Comparison of ENCODE assay signal across 8 cellular contexts in genomic region chr10:113454341-113455061, GRCh38.
DNase-seq lines count a peak whose midpoint lies in the region; ATAC-seq and TF ChIP-seq lines count a peak whose summit lies in the region.

No MANE protein-coding gene starts in this region.

- TF ChIP-seq CTCF in WERI-Rb-1 (IDR thresholded peaks at IDR 0.05; ENCODE audit: low read depth, low read length) (peak; percentile 77), psoas muscle (IDR thresholded peaks at IDR 0.05) (peak; percentile 40)

- intact Hi-C loops in head of caudate nucleus (cut with DNase I) = no loop called here
- intact Hi-C loops in psoas muscle (cut with DNase I) = no loop called here

- H3K36me3 ChIP-seq in WERI-Rb-1 (no peaks in the 10 kb centered on the region), psoas muscle (ENCODE audit: insufficient read depth in 1 of 2, low read depth in 1 of 2) (no peaks in the 10 kb centered on the region)

- DNase-seq in NCI-H2081 (lab: John Stamatoyannopoulos, UW) = peak; percentile 12 to 28
- DNase-seq in NCI-H2081 treated with DMSO at 0.1 percent for 48 hours (lab: John Stamatoyannopoulos, UW) = no peak
- DNase-seq in WERI-Rb-1 = peak; percentile 55
- peak; percentile 13 to 76 (median 54) for DNase-seq in head of caudate nucleus
- peak; percentile 46 to 67 for DNase-seq in psoas muscle
- no peak for DNase-seq in kidney glomerular epithelial cell (lab: John Stamatoyannopoulos, UW)
- DNase-seq in DMS153 (lab: John Stamatoyannopoulos, UW) = no peak

- H3K4me1 ChIP-seq in psoas muscle = no peaks in the 10 kb centered on the region

- no peak overlapping the region for H3K4me3 ChIP-seq in WERI-Rb-1 (ENCODE audit: low read depth, low read length)
- no peak overlapping the region for H3K4me3 ChIP-seq in psoas muscle

- WGBS in psoas muscle, 3 donors = 11 to 15% (median 13%) methylated on average over 15 of the region's 15 CpGs

- H3K9me3 ChIP-seq in WERI-Rb-1 (ENCODE audit: severe bottlenecking) = no peaks in the 10 kb centered on the region
- no peaks in the 10 kb centered on the region for H3K9me3 ChIP-seq in psoas muscle

- ATAC-seq in HG03175 (IDR thresholded peaks at IDR 0.05; ENCODE audit: unreplicated experiment) = peak; percentile 51
- peak in 2 of 4 donors; percentile 30 to 44 for ATAC-seq in psoas muscle

- no peaks in the 10 kb centered on the region for H3K27me3 ChIP-seq in WERI-Rb-1 (ENCODE audit: insufficient read depth, low read depth, severe bottlenecking)
- H3K27me3 ChIP-seq in psoas muscle (ENCODE audit: insufficient read depth in 3 of 3, low read length in 2 of 3) = no peaks in the 10 kb centered on the region

- H3K27ac ChIP-seq in WERI-Rb-1 (no peak overlapping the region), psoas muscle (no peak overlapping the region)

Comparison
In these comparisons a context has a peak if more than half of its experiments do, and no peak if none do; other contexts are left out.
1. DNase-seq: peak in NCI-H2081 (2 of 2), WERI-Rb-1 (single experiment), head of caudate nucleus (42 of 42) and psoas muscle (2 of 2); none in NCI-H2081 treated with DMSO at 0.1 percent for 48 hours (single experiment), kidney glomerular epithelial cell (single experiment) and DMS153 (single experiment).